ENCODE assay signal across 12 cellular contexts in genomic region chr22:35140879-35141745, GRCh38.
DNase-seq lines count a peak whose midpoint lies in the region; TF ChIP-seq lines count a peak whose summit lies in the region.
"Had no signal": no experiment of that assay in that cellular context is flagged by ENCODE, and none has a peak within 500 bp of the region (broad histone marks: within the 10 kb centered on the region; RNA-seq: fewer than 3 reads in every experiment).

No MANE protein-coding gene starts in this region.

- peak; percentile 22 for DNase-seq in activated naive CD4-positive, alpha-beta T cell treated with anti-CD3 and anti-CD28 coated beads for 36 hours
- DNase-seq in activated naive CD4-positive, alpha-beta T cell treated with anti-CD3 and anti-CD28 coated beads, Interleukin-2, amount 50 U/mL, for 16 hours, result no peak
- peak; percentile 72 for DNase-seq in Karpas-422
- peak; percentile 72 for DNase-seq in WERI-Rb-1
- peak; percentile 79 for DNase-seq in transverse colon
- DNase-seq in NCI-H187 treated with DMSO at 0.1 percent for 48 hours (lab: John Stamatoyannopoulos, UW), result no peak
- no peak for DNase-seq in T-helper 2 cell
- no peak for DNase-seq in posterior vena cava (ENCODE audit: low spot score)
- DNase-seq: AML-193, body of pancreas, left ventricle myocardium superior had no signal

- H3K27me3 ChIP-seq in Karpas-422 (ENCODE audit: low read length), result no peaks in the 10 kb centered on the region
- no peaks in the 10 kb centered on the region for H3K27me3 ChIP-seq in WERI-Rb-1 (ENCODE audit: insufficient read depth, low read depth, severe bottlenecking)
- H3K27me3 ChIP-seq in transverse colon, result no peaks in the 10 kb centered on the region
- H3K27me3 ChIP-seq: body of pancreas had no signal

- in situ Hi-C loops in transverse colon (cut with MboI; ENCODE audit: low pct_ligation_motif_present in 1 of 4, low pct_unique_long_range_greater_than_20kb in 1 of 4, low sequenced_read_pairs in 3 of 4), result loop anchor here in 3 of 4 donors (10.0 kb wide), 2 partner anchors 106 to 726 kb away; no protein-coding TSS in a partner anchor

- H3K27me3 Mint-ChIP-seq in activated naive CD4-positive, alpha-beta T cell treated with anti-CD3 and anti-CD28 coated beads for 36 hours (ENCODE audit: low read depth), result no peaks in the 10 kb centered on the region

- H3K9me3 Mint-ChIP-seq in activated naive CD4-positive, alpha-beta T cell treated with anti-CD3 and anti-CD28 coated beads for 36 hours, result no peaks in the 10 kb centered on the region

- no peaks in the 10 kb centered on the region for H3K79me2 ChIP-seq in Karpas-422 (ENCODE audit: low read length)

- no peaks in the 10 kb centered on the region for H4K20me1 ChIP-seq in Karpas-422 (ENCODE audit: insufficient read depth, low read depth, low read length)

- no peak for TF ChIP-seq POLR2A in transverse colon (IDR thresholded peaks at IDR 0.05)

- 44 to 47% methylated on average over 6 to 12 of the region's 12 CpGs for WGBS in transverse colon (ENCODE audit: low coverage in 1 of 2), 2 donors

- no peak overlapping the region for H3K4me2 ChIP-seq in Karpas-422 (ENCODE audit: low read depth, low read length, poor library complexity, severe bottlenecking)
- H3K4me2 ChIP-seq: KMS-11 had no signal

- H3K4me3 ChIP-seq in Karpas-422 (ENCODE audit: low read length), result no peak overlapping the region
- no peak overlapping the region for H3K4me3 ChIP-seq in WERI-Rb-1 (ENCODE audit: low read depth, low read length)
- no peak overlapping the region for H3K4me3 ChIP-seq in transverse colon
- H3K4me3 ChIP-seq: body of pancreas had no signal

- H3K9me3 ChIP-seq in Karpas-422 (ENCODE audit: low read length), result no peaks in the 10 kb centered on the region
- H3K9me3 ChIP-seq in WERI-Rb-1 (ENCODE audit: severe bottlenecking), result no peaks in the 10 kb centered on the region
- no peaks in the 10 kb centered on the region for H3K9me3 ChIP-seq in transverse colon
- H3K9me3 ChIP-seq: body of pancreas had no signal

- H3K4me1 Mint-ChIP-seq in activated naive CD4-positive, alpha-beta T cell treated with anti-CD3 and anti-CD28 coated beads for 36 hours (ENCODE audit: low read depth), result no peaks in the 10 kb centered on the region

- intact Hi-C loops in activated naive CD4-positive, alpha-beta T cell treated with anti-CD3 and anti-CD28 coated beads for 36 hours (cut with micrococcal nuclease), result no loop called here
- intact Hi-C loops in transverse colon (cut with DNase I; ENCODE audit: low total_unique reads) (no loop called here), posterior vena cava (cut with DNase I) (no loop called here)

- H3K4me1 ChIP-seq in Karpas-422 (ENCODE audit: low read length), result no peaks in the 10 kb centered on the region
- peaks cover 0 to 5% (median 0%) of the 10 kb centered on the region in 4 donors for H3K4me1 ChIP-seq in transverse colon
- H3K4me1 ChIP-seq: body of pancreas had no signal

- no peak overlapping the region for H3K9ac ChIP-seq in Karpas-422 (ENCODE audit: low read length)
- H3K9ac ChIP-seq: KMS-11 had no signal

- H3K36me3 Mint-ChIP-seq in activated naive CD4-positive, alpha-beta T cell treated with anti-CD3 and anti-CD28 coated beads for 36 hours (ENCODE audit: low read depth), result no peaks in the 10 kb centered on the region

- no peak overlapping the region for H3K27ac ChIP-seq in Karpas-422 (ENCODE audit: low read length)
- peak overlapping the region; percentile 8; the same call in 1 of the 2 replicates for H3K27ac ChIP-seq in WERI-Rb-1
- no peak overlapping the region for H3K27ac ChIP-seq in transverse colon
- H3K27ac ChIP-seq: body of pancreas, KMS-11 had no signal

- CTCF ChIA-PET in activated naive CD4-positive, alpha-beta T cell treated with anti-CD3 and anti-CD28 coated beads for 36 hours (lab: Charles Lee), result interaction anchor here (1.4 kb wide), 1 partner anchor 10 kb away, joined by 6 read pairs; no protein-coding TSS in a partner anchor

- peak; percentile 67 for TF ChIP-seq CTCF in WERI-Rb-1 (IDR thresholded peaks at IDR 0.05; ENCODE audit: low read depth, low read length)
- TF ChIP-seq CTCF in transverse colon (IDR thresholded peaks at IDR 0.05), result peak; percentile 26 to 68 (median 51)

- no peak for TF ChIP-seq EP300 in transverse colon (IDR thresholded peaks at IDR 0.05; ENCODE audit: low read depth)

- H3K9me2 ChIP-seq in Karpas-422 (replicated peaks; ENCODE audit: insufficient read depth, low read length), result no peaks in the 10 kb centered on the region

- H3K36me3 ChIP-seq in Karpas-422 (ENCODE audit: insufficient read depth, low read length) (no peaks in the 10 kb centered on the region), WERI-Rb-1 (no peaks in the 10 kb centered on the region), transverse colon (no peaks in the 10 kb centered on the region)

- no peak overlapping the region for H3K4me3 Mint-ChIP-seq in activated naive CD4-positive, alpha-beta T cell treated with anti-CD3 and anti-CD28 coated beads for 36 hours

- H3K27ac Mint-ChIP-seq in activated naive CD4-positive, alpha-beta T cell treated with anti-CD3 and anti-CD28 coated beads for 36 hours, result no peak overlapping the region

- no peak overlapping the region for H2AFZ ChIP-seq in Karpas-422 (ENCODE audit: low read length)

Comparison
In these comparisons a context has a peak if more than half of its experiments do, and no peak if none do; other contexts are left out.
1. DNase-seq: peak in activated naive CD4-positive, alpha-beta T cell treated with anti-CD3 and anti-CD28 coated beads for 36 hours (single experiment), Karpas-422 (single experiment), WERI-Rb-1 (single experiment) and transverse colon (single experiment); none in activated naive CD4-positive, alpha-beta T cell treated with anti-CD3 and anti-CD28 coated beads, Interleukin-2, amount 50 U/mL, for 16 hours (single experiment), NCI-H187 treated with DMSO at 0.1 percent for 48 hours (single experiment), T-helper 2 cell (0 of 5) and posterior vena cava (single experiment).